Comparison of ENCODE assay signal across 9 cellular contexts in the genomic region with DNA sequence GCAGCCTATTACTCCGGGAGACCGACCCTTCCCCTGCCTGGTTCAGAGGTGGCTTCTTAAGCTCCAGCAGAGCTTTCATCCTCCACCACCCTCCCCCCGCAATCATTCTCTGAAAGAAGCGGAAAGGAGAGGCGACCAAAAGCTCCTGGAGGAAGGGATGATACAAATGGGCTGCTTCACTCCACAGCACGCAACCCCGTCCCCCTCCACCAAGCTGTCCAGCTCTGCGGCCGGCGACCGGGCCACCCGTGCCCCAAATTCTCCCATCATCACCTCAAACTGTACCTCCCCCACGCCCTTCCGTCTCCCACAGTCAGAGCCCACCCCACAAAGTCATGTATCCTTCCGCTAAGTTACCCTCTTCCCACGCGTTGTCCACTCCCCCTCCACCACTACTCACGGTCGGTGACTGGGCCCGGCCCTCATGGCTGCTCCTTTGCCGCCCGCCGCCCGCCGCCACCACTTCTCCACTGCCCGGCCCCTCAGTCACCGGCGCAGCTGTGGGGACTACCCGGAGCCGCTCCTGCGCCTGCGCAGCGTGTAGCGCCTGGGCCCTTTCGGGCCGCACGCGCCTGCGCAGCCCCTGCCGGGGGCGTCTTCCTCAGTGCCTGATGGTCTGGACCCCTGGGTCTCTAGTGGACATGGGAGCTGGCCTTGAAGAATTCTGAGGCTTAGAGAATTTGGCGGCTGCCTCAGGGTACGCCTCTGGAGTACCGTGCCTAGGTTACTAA. TPM values are rescaled to one million over a fixed set of nuclear protein-coding genes. Genes with fewer than 3 reads are reported as not detected.
DNase-seq lines count a peak whose midpoint lies in the region; ATAC-seq, FAIRE-seq and TF ChIP-seq lines count a peak whose summit lies in the region.
"Had no signal": no experiment of that assay in that cellular context is flagged by ENCODE, and none has a peak within 500 bp of the region (broad histone marks: within the 10 kb centered on the region; RNA-seq: fewer than 3 reads in every experiment).

Gene FAM222B, minus strand, starts transcription at position 509 of the 731 bp plus-strand sequence. CDS start 76,123 bp downstream, outside the sequence.

- POLR2A ChIA-PET in H1 (lab: Charles Lee; ENCODE audit: partially characterized antibody) = interaction anchor here (0.6 to 2.8 kb wide), 36 partner anchors 9 to 131 kb away, joined by 3 to 15 read pairs (median 4); partner anchors contain the start of gene NEK8

- peak within 1 kb of the TSS; percentile 88 for H4K5ac ChIP-seq in H1 (ENCODE audit: insufficient read length, low read depth, low read length)

- peak in 1 of 2 experiments; percentile 50; a peak in 1 of 3 replicates for TF ChIP-seq POLR2A in H1 (IDR thresholded peaks at IDR 0.05; ENCODE audit: control extremely low read depth in 1 of 2, low read depth in 2 of 2, low read length in 2 of 2)

- no peaks in the 10 kb centered on the region for H3K9me3 Mint-ChIP-seq in memory B cell

- H3K27ac ChIP-seq in H1 (ENCODE audit: low read depth, low read length) = peak within 1 kb of the TSS; percentile 18; the same call in 1 of the 2 replicates

- H2BK20ac ChIP-seq in H1 (ENCODE audit: low read length) = 0 out of 2 replicates have a peak within 1 kb of the TSS, but pooled peaks have one; percentile 32

- peak within 1 kb of the TSS; percentile 97 for H3K27ac Mint-ChIP-seq in memory B cell

- TF ChIP-seq EP300 in H1 (IDR thresholded peaks at IDR 0.05; ENCODE audit: borderline replicate concordance in 1 of 2, low read depth in 2 of 2, low read length in 2 of 2) = no peak

- peak within 1 kb of the TSS; percentile 74 to 85 for H3K4me2 ChIP-seq in H1 (ENCODE audit: insufficient read depth in 1 of 2, low read depth in 2 of 2, low read length in 2 of 2)

- no peak within 1 kb of the TSS for H3K4ac ChIP-seq in H1 (replicated peaks; ENCODE audit: insufficient read length, low read depth, low read length)

- 0 out of 4 replicates have a peak, but pooled peaks of 1 of the 2 experiments have one; percentile 7 for TF ChIP-seq RAD21 in H1 (IDR thresholded peaks at IDR 0.05 in 1 of 2, conservative IDR thresholded peaks at IDR 0.05 in 1 of 2; ENCODE audit: low read depth in 2 of 2, low read length in 2 of 2)

- CTCF ChIA-PET in H1 (lab: Charles Lee; ENCODE audit: partially characterized antibody) = interaction anchor here (0.6 to 3.9 kb wide), 10 partner anchors 14 to 414 kb away, joined by 3 to 32 read pairs (median 4); no protein-coding TSS in a partner anchor

- H3K14ac ChIP-seq in H1 (ENCODE audit: insufficient read length) = no peak within 1 kb of the TSS

- H3K23me2 ChIP-seq in H1 (ENCODE audit: low read depth, low read length) = peaks cover 7% of the 10 kb centered on the region; the same call in 1 of the 2 replicates

- H3K79me1 ChIP-seq in H1 (ENCODE audit: low read depth, low read length) = peaks cover 2% of the 10 kb centered on the region; the same call in 1 of the 2 replicates

- H4K8ac ChIP-seq in H1 (ENCODE audit: extremely low read depth, insufficient read depth, low read length) = peak within 1 kb of the TSS; percentile 28; the same call in 1 of the 2 replicates

- peak in 13 of 14 donors; percentile 28 to 89 (median 74) for DNase-seq in C1 segment of cervical spinal cord (lab: John Stamatoyannopoulos, UW)
- DNase-seq in HS-5 (ENCODE audit: low read depth) = peak; percentile 36
- peak; percentile 64 for DNase-seq in NOMO-1 treated with DMSO at 0.1 percent for 48 hours (lab: John Stamatoyannopoulos, UW; ENCODE audit: unreplicated experiment)
- peak; percentile 64 to 76 for DNase-seq in activated CD8-positive, alpha-beta memory T cell treated with anti-CD3 and anti-CD28 coated beads for 4 hours (ENCODE audit: low read depth in 2 of 2)
- DNase-seq in H1 (ENCODE audit: low read depth in 1 of 2, low spot score in 2 of 2) = peak; percentile 54 to 92
- DNase-seq in memory B cell (ENCODE audit: low spot score in 2 of 2) = peak; percentile 81 to 83
- DNase-seq in stimulated activated CD8-positive, alpha-beta memory T cell treated with anti-CD3 and anti-CD28 coated beads, Interleukin-12 subunit alpha, Interleukin-12 subunit beta, amount 100 ng/mL, for 1 hour (ENCODE audit: low read depth) = peak; percentile 71

- peak within 1 kb of the TSS; percentile 85 to 98 (median 92) for H3K4me3 ChIP-seq in H1 (ENCODE audit: extremely low read depth in 1 of 4, insufficient read depth in 2 of 4, low read depth in 3 of 4, low read length in 4 of 4)

- no peak within 1 kb of the TSS for H3K56ac ChIP-seq in H1 (replicated peaks; ENCODE audit: insufficient read length, low read depth, low read length)

- peak within 1 kb of the TSS; percentile 100 for H3K4me3 Mint-ChIP-seq in memory B cell

- peak within 1 kb of the TSS; percentile 91 for H2BK5ac ChIP-seq in H1 (ENCODE audit: low read depth, low read length)

- peaks cover 0 to 1% (median 0%) of the 10 kb centered on the region in 4 experiments; a peak in 1 of 7 replicates for H3K4me1 ChIP-seq in H1 (replicated peaks in 1 of 4; ENCODE audit: control insufficient read depth in 3 of 4, insufficient read depth in 4 of 4, low read length in 3 of 4)

- no peak; a peak in 1 of 4 replicates for TF ChIP-seq CTCF in H1 (IDR thresholded peaks at IDR 0.05; ENCODE audit: control extremely low read depth in 1 of 3, insufficient read depth in 1 of 3, low read depth in 1 of 3, low read length in 3 of 3)

- H2BK15ac ChIP-seq in H1 (ENCODE audit: low read length) = 0 out of 2 replicates have a peak within 1 kb of the TSS, but pooled peaks have one; percentile 81

- 0 out of 2 replicates have a peak within 1 kb of the TSS, but pooled peaks have one; percentile 39 for H2AK5ac ChIP-seq in H1 (ENCODE audit: low read depth, low read length)

- peak; percentile 60 for ATAC-seq in GM19452 (IDR thresholded peaks at IDR 0.05; ENCODE audit: unreplicated experiment)
- ATAC-seq in memory B cell (ENCODE audit: low read depth) = peak; percentile 98

- H3K9me3 ChIP-seq in H1 (ENCODE audit: insufficient read depth in 2 of 2, low read depth in 1 of 2, low read length in 1 of 2) = no peaks in the 10 kb centered on the region

- H3K36me3 Mint-ChIP-seq in memory B cell = no peaks in the 10 kb centered on the region

- no peak within 1 kb of the TSS for H3K23ac ChIP-seq in H1 (ENCODE audit: insufficient read length)

- peak within 1 kb of the TSS; percentile 70 to 94 (median 78) for H3K9ac ChIP-seq in H1 (replicated peaks in 1 of 4; ENCODE audit: extremely low read depth in 1 of 4, low read depth in 3 of 4, low read length in 3 of 4)

- peak within 1 kb of the TSS; percentile 88 for H3K18ac ChIP-seq in H1 (ENCODE audit: extremely low read depth, low read length)

- H4K20me1 ChIP-seq in H1 (replicated peaks in 1 of 2; ENCODE audit: control insufficient read depth in 1 of 2, insufficient read depth in 2 of 2, low read length in 2 of 2) = no peaks in the 10 kb centered on the region

- peak within 1 kb of the TSS; percentile 85 for H2AFZ ChIP-seq in H1 (ENCODE audit: low read length)

- no peaks in the 10 kb centered on the region for H3K27me3 Mint-ChIP-seq in memory B cell

- H3K36me3 ChIP-seq in H1 (ENCODE audit: control insufficient read depth in 2 of 4, insufficient read depth in 4 of 4, low read length in 3 of 4) = no peaks in the 10 kb centered on the region

- H3K27me3 ChIP-seq in H1 (replicated peaks in 1 of 4; ENCODE audit: control insufficient read depth in 3 of 4, extremely low read depth in 1 of 4, insufficient read depth in 3 of 4, low read length in 3 of 4) = no peaks in the 10 kb centered on the region

- H2BK120ac ChIP-seq in H1 (replicated peaks; ENCODE audit: low read depth, low read length) = no peak within 1 kb of the TSS

- FAIRE-seq in H1 (lab: Jason Lieb, UNC) = no peak
- FAIRE-seq: endometrium had no signal

- peak within 1 kb of the TSS; percentile 85 for H4K91ac ChIP-seq in H1 (replicated peaks; ENCODE audit: insufficient read length, low read length)

- H3K79me2 ChIP-seq in H1 (ENCODE audit: control insufficient read depth in 1 of 2, insufficient read depth in 2 of 2, low read length in 2 of 2) = peaks cover 9 to 48% of the 10 kb centered on the region in 2 experiments

- 2% methylated on average over 40 of the region's 44 CpGs; no CpG with 5 or more reads in 1 of the 2 experiments for WGBS in H1 (ENCODE audit: extremely low coverage in 1 of 2, insufficient coverage in 1 of 2, insufficient read length in 1 of 2, insufficient replicate concordance in 2 of 2, low coverage in 1 of 2, low lambda C conversion rate in 2 of 2, missing lambda C conversion rate in 1 of 2), 2 experiments

- peaks cover 10% of the 10 kb centered on the region for H3K4me1 Mint-ChIP-seq in memory B cell

- peak within 1 kb of the TSS; percentile 75; the same call in 1 of the 2 replicates for H2BK12ac ChIP-seq in H1 (ENCODE audit: low read depth, low read length)

TF ChIP-seq in H1, 55 proteins besides CTCF, POLR2A, EP300 and RAD21 (continues in another document):
- TF ChIP-seq SRF (IDR thresholded peaks at IDR 0.05; ENCODE audit: low read depth, low read length) (no peak), RXRA (IDR thresholded peaks at IDR 0.05; ENCODE audit: insufficient read depth, low read depth, low read length) (no peak), TEAD4 (IDR thresholded peaks at IDR 0.05; ENCODE audit: low read depth, low read length) (no peak), CTBP2 (IDR thresholded peaks at IDR 0.05; ENCODE audit: borderline replicate concordance, insufficient read depth, insufficient read length, low read length) (no peak), KDM5A (IDR thresholded peaks at IDR 0.05; ENCODE audit: low read length) (no peak), BRCA1 (IDR thresholded peaks at IDR 0.05; ENCODE audit: low read depth, low read length) (no peak), RFX5 (IDR thresholded peaks at IDR 0.05; ENCODE audit: borderline replicate concordance, low read depth, low read length) (no peak), EGR1 (IDR thresholded peaks at IDR 0.05; ENCODE audit: borderline replicate concordance, low read depth, low read length) (no peak), BACH1 (IDR thresholded peaks at IDR 0.05; ENCODE audit: low read length) (peak; percentile 59), POLR2AphosphoS5 (IDR thresholded peaks at IDR 0.05; ENCODE audit: low read depth, low read length) (no peak)

RNA-seq across cellular contexts. Expression of gene FAM222B, which starts in this region (rescaled TPM):
- total RNA-seq in H1 (2021; fragmentation: NEBNext Ultra II Directional; extraction: Animal tissue kit (Norgen Biotek cat#: 25700)) = 81.7 and 86.6 TPM in 2 replicates
- polyA plus RNA-seq in H1 (2011; rRNA removed) = 42.1 and 63.9 TPM in 2 replicates
- polyA plus RNA-seq in H1 (2011; cell fraction: cytosol; rRNA removed) = 21.4 TPM
- 38.1 TPM for polyA plus RNA-seq in H1 (2011; cell fraction: nucleus; rRNA removed)
- polyA plus RNA-seq in H1 (2012, experiment 1 of 2) = 60.6 to 73.4 TPM (median 66.4 TPM) in 4 replicates
- polyA plus RNA-seq in H1 (2012, experiment 2 of 2) = 59.5 TPM
- 94.8 TPM for polyA plus RNA-seq in H1 (2013, experiment 1 of 2)
- 101 TPM for polyA plus RNA-seq in H1 (2013, experiment 2 of 2)
- polyA minus RNA-seq in H1 (2011; rRNA and poly(A)+ RNA removed) = 40.1 and 42.1 TPM in 2 replicates
- 58.4 TPM for polyA minus RNA-seq in H1 (2011; cell fraction: cytosol; rRNA and poly(A)+ RNA removed)
- 45.2 TPM for polyA minus RNA-seq in H1 (2011; cell fraction: nucleus; rRNA and poly(A)+ RNA removed)

Comparison
In these comparisons a context has a peak if more than half of its experiments do, and no peak if none do; other contexts are left out.
1. Peak in every context shown above with its lines: DNase-seq, ATAC-seq, H3K4me3 ChIP-seq and H3K27ac ChIP-seq.